ENCODE assay signal across 1 cellular context in genomic region chr11:67318239-67318555, GRCh38.
TF ChIP-seq lines count a peak whose summit lies in the region.

No MANE protein-coding gene starts in this region.

TF ChIP-seq in GM23338, 12 proteins besides CTCF, POLR2A, EP300 and RAD21 (continued from another document):
- TF ChIP-seq ZNF462 (CRISPR knock-in tag; IDR thresholded peaks at IDR 0.05) (no peak), STAT1 (IDR thresholded peaks at IDR 0.05; ENCODE audit: unreplicated experiment) (no peak), REST (IDR thresholded peaks at IDR 0.05; ENCODE audit: unreplicated experiment) (no peak), EZH2 (IDR thresholded peaks at IDR 0.05; ENCODE audit: low read depth, unreplicated experiment) (no peak), CREB1 (CRISPR knock-in tag; IDR thresholded peaks at IDR 0.05; ENCODE audit: low read depth) (no peak), NANOG (IDR thresholded peaks at IDR 0.05; ENCODE audit: borderline replicate concordance) (no peak), ZNF331 (CRISPR knock-in tag; IDR thresholded peaks at IDR 0.05; ENCODE audit: low read depth) (no peak)
- TF ChIP-seq, protein P1, sequence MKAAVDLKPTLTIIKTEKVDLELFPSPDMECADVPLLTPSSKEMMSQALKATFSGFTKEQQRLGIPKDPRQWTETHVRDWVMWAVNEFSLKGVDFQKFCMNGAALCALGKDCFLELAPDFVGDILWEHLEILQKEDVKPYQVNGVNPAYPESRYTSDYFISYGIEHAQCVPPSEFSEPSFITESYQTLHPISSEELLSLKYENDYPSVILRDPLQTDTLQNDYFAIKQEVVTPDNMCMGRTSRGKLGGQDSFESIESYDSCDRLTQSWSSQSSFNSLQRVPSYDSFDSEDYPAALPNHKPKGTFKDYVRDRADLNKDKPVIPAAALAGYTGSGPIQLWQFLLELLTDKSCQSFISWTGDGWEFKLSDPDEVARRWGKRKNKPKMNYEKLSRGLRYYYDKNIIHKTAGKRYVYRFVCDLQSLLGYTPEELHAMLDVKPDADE (IDR thresholded peaks at IDR 0.05) = no peak
